ENCODE assay signal across 10 cellular contexts in the genomic region with DNA sequence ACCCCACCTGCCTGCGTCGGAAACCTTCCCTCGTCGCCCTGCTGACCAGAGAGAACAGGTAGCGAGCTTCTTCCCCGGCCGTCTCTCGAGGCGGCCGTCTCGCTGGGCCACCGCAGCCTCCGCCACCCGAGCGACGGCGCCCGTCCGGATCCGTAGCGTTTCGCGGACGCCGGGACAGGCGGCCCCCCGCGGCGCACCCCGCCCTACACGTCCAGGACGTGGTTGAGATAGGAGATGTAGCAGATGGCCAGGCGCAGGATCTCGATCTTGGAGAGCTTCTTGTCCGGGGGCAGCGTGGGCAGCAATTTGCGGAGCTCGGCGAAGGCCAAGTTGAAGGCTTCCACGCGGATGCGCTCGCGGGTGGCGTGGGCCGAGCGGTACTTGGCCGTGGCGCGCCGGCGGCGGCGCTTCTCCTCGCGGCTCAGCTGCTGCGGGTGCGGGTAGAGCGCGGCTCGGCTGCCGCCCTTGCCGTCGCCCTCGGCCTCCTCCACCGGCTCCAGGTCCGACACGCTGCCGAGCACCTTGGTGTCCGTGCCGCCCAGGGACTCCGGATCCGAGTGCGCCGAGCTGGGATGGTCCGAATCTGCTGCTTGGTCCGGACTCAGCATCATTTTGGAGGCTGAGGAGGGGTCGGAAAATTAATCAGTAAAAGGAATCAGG. TPM values are rescaled to one million over a fixed set of nuclear protein-coding genes. Genes with fewer than 3 reads are reported as not detected.
DNase-seq lines count a peak whose midpoint lies in the region; ATAC-seq and TF ChIP-seq lines count a peak whose summit lies in the region.
"Had no signal": no experiment of that assay in that cellular context is flagged by ENCODE, and none has a peak within 500 bp of the region (broad histone marks: within the 10 kb centered on the region; RNA-seq: fewer than 3 reads in every experiment).

No MANE protein-coding gene starts in this region.

- POLR2A ChIA-PET in IMR-90 (lab: Charles Lee; ENCODE audit: unreplicated experiment): no interaction called here

- H4K20me1 ChIP-seq in IMR-90 (ENCODE audit: insufficient read depth, low read length): no peaks in the 10 kb centered on the region
- H4K20me1 ChIP-seq in osteoblast (ENCODE audit: insufficient read depth, low read length): no peaks in the 10 kb centered on the region

- BruUV-seq in Calu3 (replicated peaks; lab: Mats Ljungman, UMichigan) (no TSS peak), IMR-90 (replicated peaks; lab: Mats Ljungman, UMichigan) (no TSS peak)

- no peak overlapping the region for H3K23ac ChIP-seq in IMR-90 (ENCODE audit: low read depth, low read length)

- H3K27ac ChIP-seq in IMR-90 (ENCODE audit: insufficient read depth, low read length): no peak overlapping the region
- peak overlapping the region; percentile 73 to 83 for H3K27ac ChIP-seq in esophagus (ENCODE audit: low read depth in 2 of 2, low read length in 1 of 2)
- H3K27ac ChIP-seq in osteoblast (ENCODE audit: low read depth, low read length): no peak overlapping the region

- H3K27ac Mint-ChIP-seq in Calu3 (ENCODE audit: unreplicated experiment): no peak overlapping the region
- H3K27ac Mint-ChIP-seq in activated T-helper 1 cell treated with anti-CD3 and anti-CD28 coated beads, Interleukin-12 subunit alpha, Interleukin-12 subunit beta, Interleukin-2, Interleukin-4 antibody, amounts not matched to agents 30 ng/mL and 10 ng/mL and 1 ng/mL, durations not matched to agents 14 hours and 24 hours and 36 hours: no peak overlapping the region
- H3K27ac Mint-ChIP-seq: immature natural killer cell had no signal

- no peak overlapping the region for H2BK120ac ChIP-seq in IMR-90 (ENCODE audit: low read depth, low read length)

- H3K9me1 ChIP-seq in IMR-90 (ENCODE audit: insufficient read depth, low read length): no peaks in the 10 kb centered on the region

- no peak for TF ChIP-seq CTCF in Calu3 (IDR thresholded peaks at IDR 0.05; ENCODE audit: unreplicated experiment)
- TF ChIP-seq CTCF in IMR-90 (conservative IDR thresholded peaks at IDR 0.05; ENCODE audit: low read depth, low read length): no peak
- no peak for TF ChIP-seq CTCF in osteoblast (IDR thresholded peaks at IDR 0.05; ENCODE audit: extremely low read depth, low read depth, low read length)
- no peak for TF ChIP-seq CTCF in GM13976 (IDR thresholded peaks at IDR 0.05; ENCODE audit: borderline replicate concordance, control extremely low read depth, extremely low read depth, insufficient read depth, missing control alignments)

- H3K4me1 Mint-ChIP-seq in Calu3 (ENCODE audit: low read depth, unreplicated experiment): no peaks in the 10 kb centered on the region
- H3K4me1 Mint-ChIP-seq in activated T-helper 1 cell treated with anti-CD3 and anti-CD28 coated beads, Interleukin-12 subunit alpha, Interleukin-12 subunit beta, Interleukin-2, Interleukin-4 antibody, amounts not matched to agents 30 ng/mL and 10 ng/mL and 1 ng/mL, durations not matched to agents 14 hours and 24 hours and 36 hours (ENCODE audit: low read depth): no peaks in the 10 kb centered on the region

- H2BK15ac ChIP-seq in IMR-90 (ENCODE audit: low read depth, low read length): no peak overlapping the region

- no peak for ATAC-seq in IMR-90 (ENCODE audit: low read depth)
- no peak for ATAC-seq in HG02588 (IDR thresholded peaks at IDR 0.05; ENCODE audit: unreplicated experiment)

- H3K36me3 ChIP-seq in IMR-90 (ENCODE audit: control insufficient read depth, insufficient read depth, low read length): no peaks in the 10 kb centered on the region
- no peaks in the 10 kb centered on the region for H3K36me3 ChIP-seq in esophagus (ENCODE audit: control insufficient read depth in 2 of 2, insufficient read depth in 2 of 2, low read length in 1 of 2)
- H3K36me3 ChIP-seq in osteoblast (ENCODE audit: insufficient read depth, low read length): no peaks in the 10 kb centered on the region

- no peak overlapping the region for H2AK5ac ChIP-seq in IMR-90 (ENCODE audit: low read depth, low read length)

- TF ChIP-seq POLR2A in IMR-90 (IDR thresholded peaks at IDR 0.05; ENCODE audit: low read depth, low read length) (no peak), erythroblast (IDR thresholded peaks at IDR 0.05; ENCODE audit: low read length) (no peak)

- in situ Hi-C loops in IMR-90 (cut with MboI; ENCODE audit: low sequenced_read_pairs) (no loop called here), GM13976 (cut with MboI; ENCODE audit: low sequenced_read_pairs, unreplicated experiment) (no loop called here)

- H3K79me2 ChIP-seq in osteoblast (ENCODE audit: insufficient read depth, low read length): no peaks in the 10 kb centered on the region

- H4K91ac ChIP-seq in IMR-90 (ENCODE audit: insufficient read depth, low read depth, low read length): no peak overlapping the region

- H3K9me3 ChIP-seq in IMR-90 (ENCODE audit: control insufficient read depth, insufficient read depth, low read length) (peaks cover 3% of the 10 kb centered on the region; the same call in 1 of the 2 replicates), esophagus (ENCODE audit: control insufficient read depth in 2 of 2, insufficient read depth in 1 of 2, low read depth in 1 of 2, low read length in 1 of 2) (peaks cover 0 to 2% of the 10 kb centered on the region in 2 donors), osteoblast (ENCODE audit: low read depth, low read length) (no peaks in the 10 kb centered on the region)

- dilution Hi-C loops in IMR-90 (cut with HindIII; ENCODE audit: low sequenced_read_pairs, unreplicated experiment): no loop called here

- no peak overlapping the region for H4K5ac ChIP-seq in IMR-90 (ENCODE audit: low read depth, low read length)

- H3K27me3 ChIP-seq in IMR-90 (ENCODE audit: control insufficient read depth, insufficient read depth, low read length): peaks cover 61% of the 10 kb centered on the region
- H3K27me3 ChIP-seq in esophagus (ENCODE audit: control insufficient read depth in 1 of 2, insufficient read depth in 2 of 2, low read length in 2 of 2): no peaks in the 10 kb centered on the region
- peaks cover 80% of the 10 kb centered on the region for H3K27me3 ChIP-seq in osteoblast (ENCODE audit: insufficient read depth, low read length)

- H3K14ac ChIP-seq in IMR-90 (replicated peaks; ENCODE audit: low read depth, low read length): no peak overlapping the region

- peaks cover 61% of the 10 kb centered on the region for H3K27me3 Mint-ChIP-seq in Calu3 (ENCODE audit: unreplicated experiment)
- H3K27me3 Mint-ChIP-seq in activated T-helper 1 cell treated with anti-CD3 and anti-CD28 coated beads, Interleukin-12 subunit alpha, Interleukin-12 subunit beta, Interleukin-2, Interleukin-4 antibody, amounts not matched to agents 30 ng/mL and 10 ng/mL and 1 ng/mL, durations not matched to agents 14 hours and 24 hours and 36 hours (ENCODE audit: insufficient read depth): peaks cover 60% of the 10 kb centered on the region

- no peak overlapping the region for H3K9ac ChIP-seq in IMR-90 (ENCODE audit: low read depth, low read length)

- H3K36me3 Mint-ChIP-seq in Calu3 (ENCODE audit: insufficient read depth, unreplicated experiment): peaks cover 6% of the 10 kb centered on the region
- no peaks in the 10 kb centered on the region for H3K36me3 Mint-ChIP-seq in activated T-helper 1 cell treated with anti-CD3 and anti-CD28 coated beads, Interleukin-12 subunit alpha, Interleukin-12 subunit beta, Interleukin-2, Interleukin-4 antibody, amounts not matched to agents 30 ng/mL and 10 ng/mL and 1 ng/mL, durations not matched to agents 14 hours and 24 hours and 36 hours (ENCODE audit: low read depth)
- H3K36me3 Mint-ChIP-seq: immature natural killer cell had no signal

- no peak overlapping the region for H3K4me3 ChIP-seq in IMR-90 (ENCODE audit: insufficient read depth, low read depth, low read length)
- H3K4me3 ChIP-seq in esophagus (ENCODE audit: low read depth in 1 of 2, low read length in 2 of 2): peak overlapping the region; percentile 59
- H3K4me3 ChIP-seq in osteoblast (ENCODE audit: insufficient read depth, low read length): no peak overlapping the region

- H3K18ac ChIP-seq in IMR-90 (ENCODE audit: low read depth, low read length): no peak overlapping the region

- no peaks in the 10 kb centered on the region for H3K79me1 ChIP-seq in IMR-90 (ENCODE audit: low read depth in 1 of 2, low read length in 2 of 2)

- no peaks in the 10 kb centered on the region for H3K9me3 Mint-ChIP-seq in Calu3 (ENCODE audit: low read depth, unreplicated experiment)
- no peaks in the 10 kb centered on the region for H3K9me3 Mint-ChIP-seq in activated T-helper 1 cell treated with anti-CD3 and anti-CD28 coated beads, Interleukin-12 subunit alpha, Interleukin-12 subunit beta, Interleukin-2, Interleukin-4 antibody, amounts not matched to agents 30 ng/mL and 10 ng/mL and 1 ng/mL, durations not matched to agents 14 hours and 24 hours and 36 hours

- no peak overlapping the region for H4K8ac ChIP-seq in IMR-90 (ENCODE audit: low read depth in 2 of 2, low read length in 2 of 2)

- intact Hi-C loops in Calu3 (cut with micrococcal nuclease; ENCODE audit: unreplicated experiment): no loop called here
- intact Hi-C loops in IMR-90 (cut with micrococcal nuclease): no loop called here
- intact Hi-C loops in activated T-helper 1 cell treated with anti-CD3 and anti-CD28 coated beads, Interleukin-12 subunit alpha, Interleukin-12 subunit beta, Interleukin-2, Interleukin-4 antibody, amounts not matched to agents 30 ng/mL and 10 ng/mL and 1 ng/mL, durations not matched to agents 14 hours and 24 hours and 36 hours (cut with micrococcal nuclease): no loop called here

- no peak overlapping the region for H3K56ac ChIP-seq in IMR-90 (ENCODE audit: extremely low read depth, insufficient read depth, low read length)

- WGBS in IMR-90 (ENCODE audit: extremely low coverage in 2 of 2, insufficient read length in 1 of 2), 2 experiments: 2% methylated on average over 43 of the region's 78 CpGs; no CpG with 5 or more reads in 1 of the 2 experiments
- WGBS in esophagus, 2 donors: 4 to 5% methylated on average over 78 of the region's 78 CpGs

- H2BK5ac ChIP-seq in IMR-90 (ENCODE audit: low read depth, low read length, poor library complexity, severe bottlenecking): no peak overlapping the region

- H3K4me3 Mint-ChIP-seq in Calu3 (ENCODE audit: low read depth, unreplicated experiment): peak overlapping the region; percentile 65
- no peak overlapping the region for H3K4me3 Mint-ChIP-seq in activated T-helper 1 cell treated with anti-CD3 and anti-CD28 coated beads, Interleukin-12 subunit alpha, Interleukin-12 subunit beta, Interleukin-2, Interleukin-4 antibody, amounts not matched to agents 30 ng/mL and 10 ng/mL and 1 ng/mL, durations not matched to agents 14 hours and 24 hours and 36 hours

- H3K4me1 ChIP-seq in IMR-90 (ENCODE audit: control insufficient read depth, insufficient read depth, low read length): peaks cover 2% of the 10 kb centered on the region; the same call in 1 of the 2 replicates
- H3K4me1 ChIP-seq in esophagus (ENCODE audit: control insufficient read depth in 2 of 2, insufficient read depth in 2 of 2, low read length in 1 of 2): peaks cover 0 to 3% of the 10 kb centered on the region in 2 donors
- H3K4me1 ChIP-seq in osteoblast (ENCODE audit: insufficient read depth, low read length): no peaks in the 10 kb centered on the region

- DNase-seq in Calu3 (peak; percentile 13), IMR-90 (no peak), osteoblast (ENCODE audit: insufficient read length, low spot score, missing footprints) (peak; percentile 49), GM13976 (ENCODE audit: low spot score) (no peak), erythroblast (lab: John Stamatoyannopoulos, UW) (no peak)
- no peak for DNase-seq in activated T-helper 1 cell treated with anti-CD3 and anti-CD28 coated beads, Interleukin-12 subunit alpha, Interleukin-12 subunit beta, Interleukin-2, Interleukin-4 antibody, amounts not matched to agents 30 ng/mL and 10 ng/mL and 1 ng/mL, durations not matched to agents 14 hours and 24 hours and 36 hours (ENCODE audit: low spot score)
- DNase-seq: immature natural killer cell, T-helper 1 cell had no signal

- no peak overlapping the region for H3K4me2 ChIP-seq in IMR-90 (ENCODE audit: low read depth, low read length)
- no peak overlapping the region for H3K4me2 ChIP-seq in osteoblast (ENCODE audit: insufficient read depth, low read length)

- CTCF ChIA-PET in Calu3 (lab: Charles Lee) (interaction anchor here (0.5 kb wide), 1 partner anchor 45 kb away, joined by 5 read pairs; no protein-coding TSS in a partner anchor), IMR-90 (lab: Yijun Ruan, JAX) (no interaction called here)

- H2AFZ ChIP-seq in IMR-90 (replicated peaks; ENCODE audit: low read length, poor library complexity): peak overlapping the region; percentile 0
- H2AFZ ChIP-seq in osteoblast (ENCODE audit: low read length): no peak overlapping the region

- no peak overlapping the region for H2BK20ac ChIP-seq in IMR-90 (ENCODE audit: low read depth, low read length)

- no peak for TF ChIP-seq RAD21 in IMR-90 (IDR thresholded peaks at IDR 0.05; ENCODE audit: low read length)

- no peak overlapping the region for H2AK9ac ChIP-seq in IMR-90 (replicated peaks; ENCODE audit: low read depth, low read length, poor library complexity)

- no peak overlapping the region for H3K4ac ChIP-seq in IMR-90 (ENCODE audit: low read depth, low read length)

RNA-seq across cellular contexts. Expression of a gene that starts 3.0 kb away (rescaled TPM):
- total RNA-seq in Calu3 (2022): not detected in 2 replicates
- not detected in 2 replicates for total RNA-seq in IMR-90 (2012; rRNA removed)
- not detected in 2 replicates for polyA plus RNA-seq in IMR-90 (2012; rRNA removed)
- polyA plus RNA-seq in IMR-90 (2012; cell fraction: cytosol; rRNA removed): not detected in 2 replicates
- 0.01 TPM in 1 of 2 replicates, not detected in the other for polyA plus RNA-seq in IMR-90 (2012; cell fraction: nucleus; rRNA removed; ENCODE audit: low replicate concordance)
- polyA plus RNA-seq in esophagus: 1 to 10 TPM; 1.3 to 1.8 TPM
- not detected in 2 replicates for total RNA-seq in osteoblast
- total RNA-seq in activated T-helper 1 cell treated with anti-CD3 and anti-CD28 coated beads, Interleukin-12 subunit alpha, Interleukin-12 subunit beta, Interleukin-2, Interleukin-4 antibody, amounts not matched to agents 30 ng/mL and 10 ng/mL and 1 ng/mL, durations not matched to agents 14 hours and 24 hours and 36 hours: not detected in 2 replicates
- polyA plus RNA-seq: immature natural killer cell had no signal

Comparison
In these comparisons a context has a peak if more than half of its experiments do, and no peak if none do; other contexts are left out.
1. DNase-seq: peak in Calu3 (single experiment) and osteoblast (single experiment); none in IMR-90 (single experiment), activated T-helper 1 cell treated with anti-CD3 and anti-CD28 coated beads, Interleukin-12 subunit alpha, Interleukin-12 subunit beta, Interleukin-2, Interleukin-4 antibody, amounts not matched to agents 30 ng/mL and 10 ng/mL and 1 ng/mL, durations not matched to agents 14 hours and 24 hours and 36 hours (single experiment), GM13976 (single experiment) and erythroblast (0 of 2).
2. H3K27ac ChIP-seq: peak in esophagus (2 of 2); none in IMR-90 (single experiment) and osteoblast (single experiment).
3. H3K4me3 ChIP-seq: peak in esophagus (2 of 2); none in IMR-90 (single experiment) and osteoblast (single experiment).